18 cellular contexts compared by ENCODE assay signal in the genomic region with DNA sequence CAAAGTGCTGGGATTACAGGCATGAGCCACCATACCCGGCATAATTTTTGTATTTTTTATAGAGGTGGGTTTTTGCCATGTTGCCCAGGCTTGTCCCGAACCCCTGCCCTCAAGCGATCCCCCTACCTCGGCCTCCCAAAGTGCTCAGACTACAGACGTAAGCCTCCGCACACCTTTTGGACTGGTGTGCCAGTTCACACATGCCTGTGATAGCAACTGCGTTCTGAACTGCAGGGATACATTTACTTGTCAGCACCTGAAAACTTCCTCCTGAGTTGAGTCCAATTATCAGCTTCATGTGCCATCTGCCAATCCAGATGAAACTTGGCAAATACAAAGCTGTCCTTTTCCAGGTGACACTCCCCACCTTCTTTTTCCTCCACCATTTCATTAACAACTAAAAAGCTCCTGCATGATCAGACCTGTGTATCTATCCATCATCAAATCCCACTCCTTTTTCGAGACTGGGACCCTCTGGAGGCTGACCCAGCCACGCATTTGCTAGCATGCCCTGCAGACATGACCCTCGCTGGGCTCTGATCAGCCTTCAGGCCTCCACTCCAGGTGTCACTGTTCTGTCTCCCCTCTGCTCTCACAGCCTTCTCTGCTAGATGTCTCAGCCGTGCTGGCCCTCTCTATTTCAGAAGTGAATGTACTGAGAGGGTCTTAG. TPM values are rescaled to one million over a fixed set of nuclear protein-coding genes. Genes with fewer than 3 reads are reported as not detected.
A peak's percentile ranks its signal among the peaks of the same experiment; 100 is the strongest.
DNase-seq lines count a peak whose midpoint lies in the region; ATAC-seq, FAIRE-seq and TF ChIP-seq lines count a peak whose summit lies in the region.
"Had no signal": no experiment of that assay in that cellular context is flagged by ENCODE, and none has a peak within 500 bp of the region (broad histone marks: within the 10 kb centered on the region; RNA-seq: fewer than 3 reads in every experiment).

No MANE protein-coding gene starts in this region.

- peak overlapping the region; percentile 25 to 98 (median 93) for H3K27ac ChIP-seq in esophagus squamous epithelium
- H3K27ac ChIP-seq: GM23248 had no signal

- peaks cover 19% of the 10 kb centered on the region for H3K36me3 Mint-ChIP-seq in activated T-cell treated with anti-CD3 and anti-CD28 coated beads, Interleukin-2, amount 50 U/mL, for 24 hours (ENCODE audit: low read depth)
- peaks cover 3 to 4% of the 10 kb centered on the region in 2 donors for H3K36me3 Mint-ChIP-seq in activated T-cell treated with anti-CD3 and anti-CD28 coated beads, Interleukin-2, amount 50 U/mL, for 72 hours (ENCODE audit: insufficient read depth in 2 of 2)
- H3K36me3 Mint-ChIP-seq in stimulated activated naive B cell treated with anti-CD40 and anti-IgM and Interleukin-4, amounts not matched to agents 10 μg/mL and 1 μg/mL and 100 μg/mL, for 72 hours: peaks cover 7 to 13% of the 10 kb centered on the region in 2 donors

- TF ChIP-seq POLR2A in esophagus squamous epithelium (IDR thresholded peaks at IDR 0.05): no peak
- TF ChIP-seq POLR2A in H54 (IDR thresholded peaks at IDR 0.05; ENCODE audit: low read depth, low read length): no peak

- no peak for FAIRE-seq in H54 (lab: Jason Lieb, UNC)
- FAIRE-seq: urothelium cell line had no signal

- peaks cover 21 to 72% (median 24%) of the 10 kb centered on the region in 3 donors for H3K4me1 ChIP-seq in esophagus squamous epithelium

- no peaks in the 10 kb centered on the region for H3K36me3 ChIP-seq in esophagus squamous epithelium

- ATAC-seq in activated T-cell treated with anti-CD3 and anti-CD28 coated beads, Interleukin-2, amount 50 U/mL, for 72 hours (replicated peaks in 1 of 2): no peak
- no peak for ATAC-seq in stimulated activated naive B cell treated with anti-CD40 and anti-IgM and Interleukin-4, amounts not matched to agents 10 μg/mL and 1 μg/mL and 100 μg/mL, for 72 hours (replicated peaks)
- ATAC-seq: stimulated activated naive CD8-positive, alpha-beta T cell treated with anti-CD3 and anti-CD28 coated beads, Interleukin-15, amount 100 ng/mL, for 72 hours had no signal

- H3K9me3 Mint-ChIP-seq in activated T-cell treated with anti-CD3 and anti-CD28 coated beads, Interleukin-2, amount 50 U/mL, for 24 hours: no peaks in the 10 kb centered on the region
- no peaks in the 10 kb centered on the region for H3K9me3 Mint-ChIP-seq in activated T-cell treated with anti-CD3 and anti-CD28 coated beads, Interleukin-2, amount 50 U/mL, for 72 hours
- no peaks in the 10 kb centered on the region for H3K9me3 Mint-ChIP-seq in stimulated activated naive B cell treated with anti-CD40 and anti-IgM and Interleukin-4, amounts not matched to agents 10 μg/mL and 1 μg/mL and 100 μg/mL, for 72 hours
- H3K9me3 Mint-ChIP-seq: stimulated activated naive CD8-positive, alpha-beta T cell treated with anti-CD3 and anti-CD28 coated beads, Interleukin-15, amount 100 ng/mL, for 72 hours had no signal

- H3K4me3 ChIP-seq in esophagus squamous epithelium: no peak overlapping the region
- H3K4me3 ChIP-seq: GM23248 had no signal

- H3K27me3 Mint-ChIP-seq in activated T-cell treated with anti-CD3 and anti-CD28 coated beads, Interleukin-2, amount 50 U/mL, for 24 hours: peaks cover 4% of the 10 kb centered on the region
- peaks cover 9% of the 10 kb centered on the region for H3K27me3 Mint-ChIP-seq in activated T-cell treated with anti-CD3 and anti-CD28 coated beads, Interleukin-2, amount 50 U/mL, for 72 hours (ENCODE audit: low read depth)
- no peaks in the 10 kb centered on the region for H3K27me3 Mint-ChIP-seq in stimulated activated naive B cell treated with anti-CD40 and anti-IgM and Interleukin-4, amounts not matched to agents 10 μg/mL and 1 μg/mL and 100 μg/mL, for 72 hours

- DNase-seq in activated T-cell treated with anti-CD3 and anti-CD28 coated beads, Interleukin-2, amount 50 U/mL, for 24 hours: peak; percentile 24
- no peak for DNase-seq in activated T-cell treated with anti-CD3 and anti-CD28 coated beads, Interleukin-2, amount 50 U/mL, for 72 hours
- peak; percentile 93 for DNase-seq in NCI-H2171 treated with DMSO at 0.1 percent for 48 hours (lab: John Stamatoyannopoulos, UW)
- no peak for DNase-seq in esophagus squamous epithelium (lab: John Stamatoyannopoulos, UW)
- no peak for DNase-seq in stimulated activated naive B cell treated with anti-CD40 and anti-IgM and Interleukin-4, amounts not matched to agents 10 μg/mL and 1 μg/mL and 100 μg/mL, for 72 hours
- no peak for DNase-seq in H54 (ENCODE audit: insufficient read length, low spot score)
- DNase-seq in stimulated activated CD4-positive, alpha-beta T cell treated with anti-CD3 and anti-CD28 coated beads, Interleukin-4, amount 100 ng/mL, for 1 hour: no peak
- DNase-seq in 8988T: no peak
- DNase-seq: activated CD4-positive, CD25-positive, alpha-beta regulatory T cell; activated T-cell treated with anti-CD3 and anti-CD28 coated beads, Interleukin-2, amount 50 U/mL, for 1 hour; central memory CD4-positive, alpha-beta T cell; effector CD8-positive, alpha-beta T cell; GF-D8; GM23248; NCI-H1436; NCI-H2227 treated with DMSO at 0.1 percent for 48 hours; stimulated activated naive CD8-positive, alpha-beta T cell treated with anti-CD3 and anti-CD28 coated beads, Interleukin-15, amount 100 ng/mL, for 72 hours had no signal

- H3K4me1 Mint-ChIP-seq in activated T-cell treated with anti-CD3 and anti-CD28 coated beads, Interleukin-2, amount 50 U/mL, for 24 hours (ENCODE audit: low read depth): peaks cover 32% of the 10 kb centered on the region
- H3K4me1 Mint-ChIP-seq in activated T-cell treated with anti-CD3 and anti-CD28 coated beads, Interleukin-2, amount 50 U/mL, for 72 hours (ENCODE audit: low read depth): peaks cover 37% of the 10 kb centered on the region
- H3K4me1 Mint-ChIP-seq in stimulated activated naive B cell treated with anti-CD40 and anti-IgM and Interleukin-4, amounts not matched to agents 10 μg/mL and 1 μg/mL and 100 μg/mL, for 72 hours: peaks cover 23 to 43% of the 10 kb centered on the region in 2 donors

- no peak overlapping the region for H3K27ac Mint-ChIP-seq in activated T-cell treated with anti-CD3 and anti-CD28 coated beads, Interleukin-2, amount 50 U/mL, for 24 hours
- H3K27ac Mint-ChIP-seq in activated T-cell treated with anti-CD3 and anti-CD28 coated beads, Interleukin-2, amount 50 U/mL, for 72 hours: no peak overlapping the region
- H3K27ac Mint-ChIP-seq in stimulated activated naive B cell treated with anti-CD40 and anti-IgM and Interleukin-4, amounts not matched to agents 10 μg/mL and 1 μg/mL and 100 μg/mL, for 72 hours: peak overlapping the region; percentile 25

- H3K4me3 Mint-ChIP-seq in activated T-cell treated with anti-CD3 and anti-CD28 coated beads, Interleukin-2, amount 50 U/mL, for 24 hours: no peak overlapping the region
- H3K4me3 Mint-ChIP-seq in activated T-cell treated with anti-CD3 and anti-CD28 coated beads, Interleukin-2, amount 50 U/mL, for 72 hours: no peak overlapping the region
- H3K4me3 Mint-ChIP-seq in stimulated activated naive B cell treated with anti-CD40 and anti-IgM and Interleukin-4, amounts not matched to agents 10 μg/mL and 1 μg/mL and 100 μg/mL, for 72 hours: no peak overlapping the region

- H3K9me3 ChIP-seq in esophagus squamous epithelium: no peaks in the 10 kb centered on the region

- H3K27me3 ChIP-seq in esophagus squamous epithelium: no peaks in the 10 kb centered on the region

- WGBS in esophagus squamous epithelium, 2 donors: 44 to 72% methylated on average over 11 of the region's 11 CpGs

- intact Hi-C loops in esophagus squamous epithelium (cut with DNase I): no loop called here

- no peak for TF ChIP-seq CTCF in esophagus squamous epithelium (IDR thresholded peaks at IDR 0.05)

RNA-seq across cellular contexts. Expression of a gene that starts 2.1 kb away (rescaled TPM):
- 10 to 100 TPM; 26.0 to 43.1 TPM for total RNA-seq in activated T-cell treated with anti-CD3 and anti-CD28 coated beads, Interleukin-2, amount 50 U/mL, for 72 hours
- 10 to 100 TPM; 50.2 to 93.3 (median 67.8) TPM for total RNA-seq in esophagus squamous epithelium

Comparison
In these comparisons a context has a peak if more than half of its experiments do, and no peak if none do; other contexts are left out.
1. DNase-seq: peak in activated T-cell treated with anti-CD3 and anti-CD28 coated beads, Interleukin-2, amount 50 U/mL, for 24 hours (single experiment) and NCI-H2171 treated with DMSO at 0.1 percent for 48 hours (single experiment); none in activated T-cell treated with anti-CD3 and anti-CD28 coated beads, Interleukin-2, amount 50 U/mL, for 72 hours (0 of 2), esophagus squamous epithelium (single experiment), stimulated activated naive B cell treated with anti-CD40 and anti-IgM and Interleukin-4, amounts not matched to agents 10 μg/mL and 1 μg/mL and 100 μg/mL, for 72 hours (single experiment), H54 (single experiment), stimulated activated CD4-positive, alpha-beta T cell treated with anti-CD3 and anti-CD28 coated beads, Interleukin-4, amount 100 ng/mL, for 1 hour (single experiment) and 8988T (single experiment).